10 cellular contexts compared by ENCODE assay signal in genomic region chr5:56329652-56330051, GRCh38.
DNase-seq lines count a peak whose midpoint lies in the region; ATAC-seq, FAIRE-seq and TF ChIP-seq lines count a peak whose summit lies in the region.
"Had no signal": no experiment of that assay in that cellular context is flagged by ENCODE, and none has a peak within 500 bp of the region (broad histone marks: within the 10 kb centered on the region; RNA-seq: fewer than 3 reads in every experiment).

No MANE protein-coding gene starts in this region.

- in situ Hi-C loops in GM12878 (cut with MboI), result no loop called here

- WGBS in GM12878 (ENCODE audit: insufficient coverage, insufficient replicate concordance, low lambda C conversion rate, missing lambda C conversion rate), result 0% methylated on average over 3 of the region's 3 CpGs

- RAD21 ChIA-PET in GM12878 (lab: Charles Lee; ENCODE audit: unreplicated experiment), result interaction anchor here (0.6 to 7.2 kb wide), 16 partner anchors 9 to 508 kb away, joined by 3 to 111 read pairs (median 4); no protein-coding TSS in a partner anchor

- TF ChIP-seq RAD21 in GM12878 (IDR thresholded peaks at IDR 0.05; ENCODE audit: insufficient read depth, low read depth, low read length), result no peak; the same call in 1 of the 2 replicates

- no TSS peak for BruUV-seq in GM12878 (replicated peaks; lab: Mats Ljungman, UMichigan)

- H3K27me3 ChIP-seq in GM12878 (replicated peaks in 1 of 2; ENCODE audit: control insufficient read depth in 2 of 2, insufficient read depth in 2 of 2, low read length in 1 of 2), result no peaks in the 10 kb centered on the region
- H3K27me3 ChIP-seq in right atrium auricular region, result no peaks in the 10 kb centered on the region
- H3K27me3 ChIP-seq: cardiac muscle cell had no signal

- TF ChIP-seq EP300 in GM12878 (IDR thresholded peaks at IDR 0.05; ENCODE audit: borderline replicate concordance in 1 of 2, control insufficient read depth in 1 of 2, low read depth in 2 of 2, low read length in 2 of 2), result peak in 1 of 2 experiments; percentile 74; a peak in 1 of 4 replicates

- TF ChIP-seq CTCF in GM12864 (IDR thresholded peaks at IDR 0.05; ENCODE audit: low read depth, low read length, missing control alignments), result no peak
- no peak for TF ChIP-seq CTCF in GM12878 (IDR thresholded peaks at IDR 0.05 in 2 of 3, conservative IDR thresholded peaks at IDR 0.05 in 1 of 3; ENCODE audit: control insufficient read depth in 2 of 3, extremely low read depth in 1 of 3, insufficient read depth in 1 of 3, low read depth in 3 of 3, low read length in 3 of 3)
- no peak for TF ChIP-seq CTCF in right atrium auricular region (IDR thresholded peaks at IDR 0.05)

- H3K4me2 ChIP-seq in GM12878 (ENCODE audit: control insufficient read depth, insufficient read depth), result peak overlapping the region; percentile 86

- SMC1A ChIA-PET in GM12878 (lab: Charles Lee; ENCODE audit: uncharacterized antibody, unreplicated experiment), result interaction anchor here (0.6 to 5.6 kb wide), 31 partner anchors 9 to 512 kb away, joined by 3 to 59 read pairs (median 4); no protein-coding TSS in a partner anchor

- no peaks in the 10 kb centered on the region for H4K20me1 ChIP-seq in GM12878 (ENCODE audit: control insufficient read depth, insufficient read depth)

- no peak overlapping the region for H3K9ac ChIP-seq in GM12878 (ENCODE audit: control insufficient read depth, insufficient read depth, low read length)

- intact Hi-C loops in GM12878 (cut with micrococcal nuclease; ENCODE audit: unreplicated experiment), result loop anchor here (1.0 to 5.0 kb wide), 4 partner anchors 84 to 485 kb away; partner anchors contain the start of gene MAP3K1

- H3K27ac ChIP-seq in GM12878 (ENCODE audit: control insufficient read depth, insufficient read depth), result peak overlapping the region; percentile 59
- no peak overlapping the region for H3K27ac ChIP-seq in right atrium auricular region
- H3K27ac ChIP-seq: cardiac muscle cell had no signal

- POLR2A ChIA-PET in GM12878 (lab: Charles Lee), result interaction anchor here (0.6 to 1.6 kb wide), 8 partner anchors 11 to 1359 kb away, joined by 3 to 7 read pairs (median 4); no protein-coding TSS in a partner anchor

- TF ChIP-seq POLR2A in GM12878 (IDR thresholded peaks at IDR 0.05; ENCODE audit: low read depth, low read length), result no peak

- no peak overlapping the region for H2AFZ ChIP-seq in GM12878 (ENCODE audit: control insufficient read depth, low read depth, low read length)

- H3K79me2 ChIP-seq in GM12878 (ENCODE audit: control insufficient read depth, insufficient read depth, low read length), result no peaks in the 10 kb centered on the region

- peak; percentile 78 for ATAC-seq in GM19351 (IDR thresholded peaks at IDR 0.05; ENCODE audit: unreplicated experiment)
- peak; percentile 48 for ATAC-seq in HG03135 (IDR thresholded peaks at IDR 0.05; ENCODE audit: unreplicated experiment)
- peak; percentile 83 for ATAC-seq in GM12878

- no peak overlapping the region; the same call in 1 of the 2 replicates for H3K4me3 ChIP-seq in GM12864 (ENCODE audit: low read depth, low read length)
- H3K4me3 ChIP-seq in GM12878, result peak overlapping the region; percentile 14; the same call in 1 of the 2 replicates
- no peak overlapping the region for H3K4me3 ChIP-seq in right atrium auricular region
- H3K4me3 ChIP-seq: cardiac muscle cell had no signal

- H3K9me3 ChIP-seq in GM12878 (replicated peaks; ENCODE audit: control insufficient read depth, insufficient read depth, low read length), result peaks cover 3% of the 10 kb centered on the region; the same call in 1 of the 3 replicates
- no peaks in the 10 kb centered on the region for H3K9me3 ChIP-seq in right atrium auricular region

- H3K36me3 ChIP-seq in GM12878 (ENCODE audit: control insufficient read depth in 2 of 2, insufficient read depth in 2 of 2, low read length in 1 of 2), result no peaks in the 10 kb centered on the region
- no peaks in the 10 kb centered on the region for H3K36me3 ChIP-seq in right atrium auricular region
- H3K36me3 ChIP-seq: cardiac muscle cell had no signal

- peak; percentile 42 for DNase-seq in GM12864 (ENCODE audit: low read depth)
- peak; percentile 81 for DNase-seq in GM12878 (ENCODE audit: low read depth, low spot score)
- no peak for DNase-seq in NCI-H146 (lab: John Stamatoyannopoulos, UW)
- no peak for DNase-seq in retina
- no peak for DNase-seq in NCI-H226
- no peak for DNase-seq in right atrium auricular region (ENCODE audit: low spot score)

- FAIRE-seq in GM12878 (lab: Jason Lieb, UNC), result peak; percentile 68
- FAIRE-seq: urothelium cell line had no signal

- CTCF ChIA-PET in GM12878 (lab: Yijun Ruan, JAX), result interaction anchor here (0.6 to 5.6 kb wide), 17 partner anchors 8 to 968 kb away, joined by 3 to 45 read pairs (median 4); no protein-coding TSS in a partner anchor

- H3K4me1 ChIP-seq in GM12878 (ENCODE audit: control insufficient read depth, insufficient read depth, low read length) (peaks cover 21% of the 10 kb centered on the region), right atrium auricular region (peaks cover 0 to 13% of the 10 kb centered on the region in 2 donors)

TF ChIP-seq in GM12878, 131 proteins besides CTCF, POLR2A, EP300 and RAD21 (continues in another document):
- TF ChIP-seq HDAC2 (IDR thresholded peaks at IDR 0.05) (no peak), YBX1 (IDR thresholded peaks at IDR 0.05) (no peak), BMI1 (IDR thresholded peaks at IDR 0.05; ENCODE audit: borderline replicate concordance) (no peak), REST (IDR thresholded peaks at IDR 0.05; ENCODE audit: low read depth, low read length) (no peak), NFYA (IDR thresholded peaks at IDR 0.05; ENCODE audit: borderline replicate concordance, low read depth, low read length) (no peak), SREBF2 (IDR thresholded peaks at IDR 0.05; ENCODE audit: low read length) (no peak), DPF2 (IDR thresholded peaks at IDR 0.05) (peak; percentile 62; the same call in 1 of the 2 replicates), GATAD2B (conservative IDR thresholded peaks at IDR 0.05; ENCODE audit: low read depth) (no peak), SUPT20H (IDR thresholded peaks at IDR 0.05; ENCODE audit: borderline replicate concordance, control insufficient read depth, low read depth, low read length) (no peak), ZBTB11 (CRISPR knock-in tag; IDR thresholded peaks at IDR 0.05) (no peak), RAD51 (IDR thresholded peaks at IDR 0.05) (no peak), POLR2AphosphoS5 (IDR thresholded peaks at IDR 0.05; ENCODE audit: low read length) (no peak), BHLHE40 (IDR thresholded peaks at IDR 0.05; ENCODE audit: borderline replicate concordance in 1 of 2, low read depth in 2 of 2, low read length in 1 of 2) (peak; percentile 88 to 89), EED (IDR thresholded peaks at IDR 0.05; ENCODE audit: low read depth) (peak; percentile 74), SMARCA5 (IDR thresholded peaks at IDR 0.05) (no peak; the same call in 1 of the 2 replicates), ESRRA (IDR thresholded peaks at IDR 0.05; ENCODE audit: low read length) (no peak)

Comparison
In these comparisons a context has a peak if more than half of its experiments do, and no peak if none do; other contexts are left out.
1. DNase-seq: peak in GM12864 (single experiment) and GM12878 (single experiment); none in NCI-H146 (single experiment), retina (single experiment), NCI-H226 (single experiment) and right atrium auricular region (single experiment).
2. Peak in every context shown above with its lines, with median percentiles within 50 percentile points of each other: ATAC-seq.